Comparison of ENCODE assay signal across 9 cellular contexts in genomic region chr11:60756307-60757032, GRCh38. TPM values are rescaled to one million over a fixed set of nuclear protein-coding genes. Genes with fewer than 3 reads are reported as not detected.
DNase-seq lines count a peak whose midpoint lies in the region; ATAC-seq and TF ChIP-seq lines count a peak whose summit lies in the region.
"Had no signal": no experiment of that assay in that cellular context is flagged by ENCODE, and none has a peak within 500 bp of the region (broad histone marks: within the 10 kb centered on the region; RNA-seq: fewer than 3 reads in every experiment).

TSS of gene MS4A15 (plus strand) at chr11:60756867. CDS start at chr11:60763734, 6,867 bp downstream.

- TF ChIP-seq POLR2A in stomach (IDR thresholded peaks at IDR 0.05) = no peak

- peaks cover 0 to 17% (median 0%) of the 10 kb centered on the region in 3 donors for H3K27me3 ChIP-seq in stomach

- intact Hi-C loops in stomach (cut with DNase I; ENCODE audit: low total_unique reads) = no loop called here

- no peak within 1 kb of the TSS for H3K27ac ChIP-seq in stomach

- H3K36me3 ChIP-seq in stomach = no peaks in the 10 kb centered on the region

- DNase-seq in SIG-M5 treated with dmso at 0.1 percent for 504 hours (lab: John Stamatoyannopoulos, UW; ENCODE audit: unreplicated experiment) (peak; percentile 37), SIG-M5 (lab: John Stamatoyannopoulos, UW) (no peak), NCI-H82 (lab: John Stamatoyannopoulos, UW) (peak; percentile 72), epithelial cell of proximal tubule (ENCODE audit: low read depth) (no peak), stomach (no peak), NCI-H1436 treated with DMSO at 0.1 percent for 48 hours (lab: John Stamatoyannopoulos, UW) (no peak)
- DNase-seq: NCI-H446 treated with DMSO at 0.1 percent for 48 hours had no signal

- no peaks in the 10 kb centered on the region for H3K9me3 ChIP-seq in stomach

- 46 to 60% (median 53%) methylated on average over 14 of the region's 14 CpGs for WGBS in stomach, 5 donors

- no peak for ATAC-seq in HG03159 (IDR thresholded peaks at IDR 0.05; ENCODE audit: unreplicated experiment)
- ATAC-seq in GM19463 (IDR thresholded peaks at IDR 0.05; ENCODE audit: unreplicated experiment) = no peak

- no peaks in the 10 kb centered on the region for H3K4me1 ChIP-seq in stomach

- no peak within 1 kb of the TSS for H3K4me3 ChIP-seq in epithelial cell of proximal tubule (ENCODE audit: low read depth, low read length)
- H3K4me3 ChIP-seq in stomach = no peak within 1 kb of the TSS

- TF ChIP-seq CTCF in epithelial cell of proximal tubule (conservative IDR thresholded peaks at IDR 0.05; ENCODE audit: low read depth, low read length) (peak; percentile 50), stomach (IDR thresholded peaks at IDR 0.05) (peak in 5 of 7 experiments; percentile 11 to 51 (median 40))

- TF ChIP-seq EP300 in stomach (IDR thresholded peaks at IDR 0.05) = no peak

RNA-seq across cellular contexts. Expression of gene MS4A15, which starts in this region (rescaled TPM):
- not detected in 2 replicates for total RNA-seq in epithelial cell of proximal tubule
- total RNA-seq in stomach = not detected
- not detected for polyA plus RNA-seq in stomach

Comparison
In these comparisons a context has a peak if more than half of its experiments do, and no peak if none do; other contexts are left out.
1. DNase-seq: peak in SIG-M5 treated with dmso at 0.1 percent for 504 hours (single experiment) and NCI-H82 (single experiment); none in SIG-M5 (single experiment), epithelial cell of proximal tubule (single experiment), stomach (single experiment) and NCI-H1436 treated with DMSO at 0.1 percent for 48 hours (single experiment).